ENCODE assay signal across 1 cellular context in the genomic region with DNA sequence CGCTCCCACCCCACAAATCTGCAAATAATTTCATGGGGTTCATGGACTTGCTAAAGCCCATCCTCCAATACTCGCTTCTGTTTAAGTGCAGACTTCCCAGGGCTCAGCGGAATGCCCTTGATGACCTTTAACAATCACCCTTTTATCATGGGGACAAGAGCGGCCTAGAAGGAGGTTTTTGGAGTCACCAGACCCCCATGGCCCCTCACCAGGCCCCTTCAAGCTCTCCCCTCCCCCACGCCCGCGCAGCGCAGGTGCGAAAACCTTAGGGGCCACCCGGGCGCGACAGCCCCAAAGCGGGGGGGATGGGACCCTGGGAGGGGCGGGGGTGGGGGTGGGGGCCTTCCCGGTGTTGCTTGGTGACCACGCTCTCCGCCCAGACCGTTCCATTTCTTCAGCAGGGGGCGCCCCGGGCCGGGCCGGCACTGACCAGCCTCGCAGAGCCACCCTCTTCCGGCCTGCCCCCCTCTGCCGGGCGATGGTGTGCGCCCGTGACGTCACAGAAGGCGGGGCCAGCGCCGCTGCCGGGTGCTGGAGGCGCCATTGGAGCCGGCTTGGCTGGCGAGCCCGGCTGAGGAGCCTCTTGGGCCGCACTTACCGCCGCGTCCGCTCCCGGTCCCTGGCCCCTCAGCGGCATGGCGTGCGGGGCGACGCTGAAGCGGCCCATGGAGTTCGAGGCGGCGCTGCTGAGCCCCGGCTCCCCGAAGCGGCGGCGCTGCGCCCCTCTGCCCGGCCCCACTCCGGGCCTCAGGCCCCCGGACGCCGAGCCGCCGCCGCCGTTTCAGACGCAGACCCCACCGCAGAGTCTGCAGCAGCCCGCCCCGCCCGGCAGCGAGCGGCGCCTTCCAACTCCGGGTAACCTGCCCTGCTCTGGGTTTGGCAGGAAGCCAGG.
A peak's percentile ranks its signal among the peaks of the same experiment; 100 is the strongest.
TF ChIP-seq lines count a peak whose summit lies in the region.

A gene with protein sequence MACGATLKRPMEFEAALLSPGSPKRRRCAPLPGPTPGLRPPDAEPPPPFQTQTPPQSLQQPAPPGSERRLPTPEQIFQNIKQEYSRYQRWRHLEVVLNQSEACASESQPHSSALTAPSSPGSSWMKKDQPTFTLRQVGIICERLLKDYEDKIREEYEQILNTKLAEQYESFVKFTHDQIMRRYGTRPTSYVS (plus strand): TSS at position 531 of the 892 bp plus-strand sequence. CDS start 105 bp downstream, at position 636.

TF ChIP-seq in K562, 482 proteins besides CTCF, POLR2A, EP300 and RAD21 (continued from another document and continues in another):
- TF ChIP-seq, protein P1, sequence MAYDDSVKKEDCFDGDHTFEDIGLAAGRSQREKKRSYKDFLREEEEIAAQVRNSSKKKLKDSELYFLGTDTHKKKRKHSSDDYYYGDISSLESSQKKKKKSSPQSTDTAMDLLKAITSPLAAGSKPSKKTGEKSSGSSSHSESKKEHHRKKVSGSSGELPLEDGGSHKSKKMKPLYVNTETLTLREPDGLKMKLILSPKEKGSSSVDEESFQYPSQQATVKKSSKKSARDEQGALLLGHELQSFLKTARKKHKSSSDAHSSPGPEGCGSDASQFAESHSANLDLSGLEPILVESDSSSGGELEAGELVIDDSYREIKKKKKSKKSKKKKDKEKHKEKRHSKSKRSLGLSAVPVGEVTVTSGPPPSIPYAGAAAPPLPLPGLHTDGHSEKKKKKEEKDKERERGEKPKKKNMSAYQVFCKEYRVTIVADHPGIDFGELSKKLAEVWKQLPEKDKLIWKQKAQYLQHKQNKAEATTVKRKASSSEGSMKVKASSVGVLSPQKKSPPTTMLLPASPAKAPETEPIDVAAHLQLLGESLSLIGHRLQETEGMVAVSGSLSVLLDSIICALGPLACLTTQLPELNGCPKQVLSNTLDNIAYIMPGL (CRISPR knock-in tag; IDR thresholded peaks at IDR 0.05), result peak; percentile 86; the same call in 1 of the 2 replicates
- no peak for TF ChIP-seq KLF10 (CRISPR knock-in tag; IDR thresholded peaks at IDR 0.05)
- TF ChIP-seq, protein P2, sequence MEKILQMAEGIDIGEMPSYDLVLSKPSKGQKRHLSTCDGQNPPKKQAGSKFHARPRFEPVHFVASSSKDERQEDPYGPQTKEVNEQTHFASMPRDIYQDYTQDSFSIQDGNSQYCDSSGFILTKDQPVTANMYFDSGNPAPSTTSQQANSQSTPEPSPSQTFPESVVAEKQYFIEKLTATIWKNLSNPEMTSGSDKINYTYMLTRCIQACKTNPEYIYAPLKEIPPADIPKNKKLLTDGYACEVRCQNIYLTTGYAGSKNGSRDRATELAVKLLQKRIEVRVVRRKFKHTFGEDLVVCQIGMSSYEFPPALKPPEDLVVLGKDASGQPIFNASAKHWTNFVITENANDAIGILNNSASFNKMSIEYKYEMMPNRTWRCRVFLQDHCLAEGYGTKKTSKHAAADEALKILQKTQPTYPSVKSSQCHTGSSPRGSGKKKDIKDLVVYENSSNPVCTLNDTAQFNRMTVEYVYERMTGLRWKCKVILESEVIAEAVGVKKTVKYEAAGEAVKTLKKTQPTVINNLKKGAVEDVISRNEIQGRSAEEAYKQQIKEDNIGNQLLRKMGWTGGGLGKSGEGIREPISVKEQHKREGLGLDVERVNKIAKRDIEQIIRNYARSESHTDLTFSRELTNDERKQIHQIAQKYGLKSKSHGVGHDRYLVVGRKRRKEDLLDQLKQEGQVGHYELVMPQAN (IDR thresholded peaks at IDR 0.05; ENCODE audit: borderline replicate concordance), result no peak
- TF ChIP-seq KLF13 (tag; IDR thresholded peaks at IDR 0.05; ENCODE audit: borderline replicate concordance, low read depth), result 0 out of 2 replicates have a peak, but pooled peaks have one; percentile 16
- no peak for TF ChIP-seq ZNF584 (CRISPR knock-in tag; IDR thresholded peaks at IDR 0.05; ENCODE audit: low read depth)
- TF ChIP-seq NR4A1 (CRISPR knock-in tag; IDR thresholded peaks at IDR 0.05), result no peak
- TF ChIP-seq NR4A1 (tag; IDR thresholded peaks at IDR 0.05), result peak; percentile 24; the same call in 1 of the 2 replicates
- TF ChIP-seq SRSF3 (IDR thresholded peaks at IDR 0.05; ENCODE audit: insufficient read depth, low read length), result no peak
- peak in 1 of 2 experiments; percentile 72; a peak in 2 of 4 replicates for TF ChIP-seq CSDE1 (IDR thresholded peaks at IDR 0.05)
- TF ChIP-seq, protein P3, sequence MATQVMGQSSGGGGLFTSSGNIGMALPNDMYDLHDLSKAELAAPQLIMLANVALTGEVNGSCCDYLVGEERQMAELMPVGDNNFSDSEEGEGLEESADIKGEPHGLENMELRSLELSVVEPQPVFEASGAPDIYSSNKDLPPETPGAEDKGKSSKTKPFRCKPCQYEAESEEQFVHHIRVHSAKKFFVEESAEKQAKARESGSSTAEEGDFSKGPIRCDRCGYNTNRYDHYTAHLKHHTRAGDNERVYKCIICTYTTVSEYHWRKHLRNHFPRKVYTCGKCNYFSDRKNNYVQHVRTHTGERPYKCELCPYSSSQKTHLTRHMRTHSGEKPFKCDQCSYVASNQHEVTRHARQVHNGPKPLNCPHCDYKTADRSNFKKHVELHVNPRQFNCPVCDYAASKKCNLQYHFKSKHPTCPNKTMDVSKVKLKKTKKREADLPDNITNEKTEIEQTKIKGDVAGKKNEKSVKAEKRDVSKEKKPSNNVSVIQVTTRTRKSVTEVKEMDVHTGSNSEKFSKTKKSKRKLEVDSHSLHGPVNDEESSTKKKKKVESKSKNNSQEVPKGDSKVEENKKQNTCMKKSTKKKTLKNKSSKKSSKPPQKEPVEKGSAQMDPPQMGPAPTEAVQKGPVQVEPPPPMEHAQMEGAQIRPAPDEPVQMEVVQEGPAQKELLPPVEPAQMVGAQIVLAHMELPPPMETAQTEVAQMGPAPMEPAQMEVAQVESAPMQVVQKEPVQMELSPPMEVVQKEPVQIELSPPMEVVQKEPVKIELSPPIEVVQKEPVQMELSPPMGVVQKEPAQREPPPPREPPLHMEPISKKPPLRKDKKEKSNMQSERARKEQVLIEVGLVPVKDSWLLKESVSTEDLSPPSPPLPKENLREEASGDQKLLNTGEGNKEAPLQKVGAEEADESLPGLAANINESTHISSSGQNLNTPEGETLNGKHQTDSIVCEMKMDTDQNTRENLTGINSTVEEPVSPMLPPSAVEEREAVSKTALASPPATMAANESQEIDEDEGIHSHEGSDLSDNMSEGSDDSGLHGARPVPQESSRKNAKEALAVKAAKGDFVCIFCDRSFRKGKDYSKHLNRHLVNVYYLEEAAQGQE (CRISPR knock-in tag; IDR thresholded peaks at IDR 0.05; ENCODE audit: low read depth), result peak; percentile 83
- TF ChIP-seq, protein P4, sequence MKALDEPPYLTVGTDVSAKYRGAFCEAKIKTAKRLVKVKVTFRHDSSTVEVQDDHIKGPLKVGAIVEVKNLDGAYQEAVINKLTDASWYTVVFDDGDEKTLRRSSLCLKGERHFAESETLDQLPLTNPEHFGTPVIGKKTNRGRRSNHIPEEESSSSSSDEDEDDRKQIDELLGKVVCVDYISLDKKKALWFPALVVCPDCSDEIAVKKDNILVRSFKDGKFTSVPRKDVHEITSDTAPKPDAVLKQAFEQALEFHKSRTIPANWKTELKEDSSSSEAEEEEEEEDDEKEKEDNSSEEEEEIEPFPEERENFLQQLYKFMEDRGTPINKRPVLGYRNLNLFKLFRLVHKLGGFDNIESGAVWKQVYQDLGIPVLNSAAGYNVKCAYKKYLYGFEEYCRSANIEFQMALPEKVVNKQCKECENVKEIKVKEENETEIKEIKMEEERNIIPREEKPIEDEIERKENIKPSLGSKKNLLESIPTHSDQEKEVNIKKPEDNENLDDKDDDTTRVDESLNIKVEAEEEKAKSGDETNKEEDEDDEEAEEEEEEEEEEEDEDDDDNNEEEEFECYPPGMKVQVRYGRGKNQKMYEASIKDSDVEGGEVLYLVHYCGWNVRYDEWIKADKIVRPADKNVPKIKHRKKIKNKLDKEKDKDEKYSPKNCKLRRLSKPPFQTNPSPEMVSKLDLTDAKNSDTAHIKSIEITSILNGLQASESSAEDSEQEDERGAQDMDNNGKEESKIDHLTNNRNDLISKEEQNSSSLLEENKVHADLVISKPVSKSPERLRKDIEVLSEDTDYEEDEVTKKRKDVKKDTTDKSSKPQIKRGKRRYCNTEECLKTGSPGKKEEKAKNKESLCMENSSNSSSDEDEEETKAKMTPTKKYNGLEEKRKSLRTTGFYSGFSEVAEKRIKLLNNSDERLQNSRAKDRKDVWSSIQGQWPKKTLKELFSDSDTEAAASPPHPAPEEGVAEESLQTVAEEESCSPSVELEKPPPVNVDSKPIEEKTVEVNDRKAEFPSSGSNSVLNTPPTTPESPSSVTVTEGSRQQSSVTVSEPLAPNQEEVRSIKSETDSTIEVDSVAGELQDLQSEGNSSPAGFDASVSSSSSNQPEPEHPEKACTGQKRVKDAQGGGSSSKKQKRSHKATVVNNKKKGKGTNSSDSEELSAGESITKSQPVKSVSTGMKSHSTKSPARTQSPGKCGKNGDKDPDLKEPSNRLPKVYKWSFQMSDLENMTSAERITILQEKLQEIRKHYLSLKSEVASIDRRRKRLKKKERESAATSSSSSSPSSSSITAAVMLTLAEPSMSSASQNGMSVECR (CRISPR knock-in tag; IDR thresholded peaks at IDR 0.05), result peak; percentile 80; the same call in 1 of the 2 replicates
- TF ChIP-seq PHTF2 (CRISPR knock-in tag; IDR thresholded peaks at IDR 0.05), result no peak
- peak; percentile 86 for TF ChIP-seq RB1 (IDR thresholded peaks at IDR 0.05; ENCODE audit: low read depth)
- no peak for TF ChIP-seq IFI16 (CRISPR knock-in tag; IDR thresholded peaks at IDR 0.05)
- TF ChIP-seq TAL1 (IDR thresholded peaks at IDR 0.05), result no peak
- TF ChIP-seq ZEB2 (IDR thresholded peaks at IDR 0.05), result no peak
- TF ChIP-seq NR2C2 (CRISPR knock-in tag; IDR thresholded peaks at IDR 0.05), result no peak
- TF ChIP-seq NR2C2 (tag; IDR thresholded peaks at IDR 0.05), result peak; percentile 88
- peak; percentile 70 to 78; a peak in 2 of 4 replicates for TF ChIP-seq SIN3A (IDR thresholded peaks at IDR 0.05; ENCODE audit: borderline replicate concordance in 2 of 2, control insufficient read depth in 1 of 2, low read depth in 2 of 2, low read length in 2 of 2)
- TF ChIP-seq, protein P5, sequence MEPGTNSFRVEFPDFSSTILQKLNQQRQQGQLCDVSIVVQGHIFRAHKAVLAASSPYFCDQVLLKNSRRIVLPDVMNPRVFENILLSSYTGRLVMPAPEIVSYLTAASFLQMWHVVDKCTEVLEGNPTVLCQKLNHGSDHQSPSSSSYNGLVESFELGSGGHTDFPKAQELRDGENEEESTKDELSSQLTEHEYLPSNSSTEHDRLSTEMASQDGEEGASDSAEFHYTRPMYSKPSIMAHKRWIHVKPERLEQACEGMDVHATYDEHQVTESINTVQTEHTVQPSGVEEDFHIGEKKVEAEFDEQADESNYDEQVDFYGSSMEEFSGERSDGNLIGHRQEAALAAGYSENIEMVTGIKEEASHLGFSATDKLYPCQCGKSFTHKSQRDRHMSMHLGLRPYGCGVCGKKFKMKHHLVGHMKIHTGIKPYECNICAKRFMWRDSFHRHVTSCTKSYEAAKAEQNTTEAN (CRISPR knock-in tag; IDR thresholded peaks at IDR 0.05), result no peak
- TF ChIP-seq, protein P6, sequence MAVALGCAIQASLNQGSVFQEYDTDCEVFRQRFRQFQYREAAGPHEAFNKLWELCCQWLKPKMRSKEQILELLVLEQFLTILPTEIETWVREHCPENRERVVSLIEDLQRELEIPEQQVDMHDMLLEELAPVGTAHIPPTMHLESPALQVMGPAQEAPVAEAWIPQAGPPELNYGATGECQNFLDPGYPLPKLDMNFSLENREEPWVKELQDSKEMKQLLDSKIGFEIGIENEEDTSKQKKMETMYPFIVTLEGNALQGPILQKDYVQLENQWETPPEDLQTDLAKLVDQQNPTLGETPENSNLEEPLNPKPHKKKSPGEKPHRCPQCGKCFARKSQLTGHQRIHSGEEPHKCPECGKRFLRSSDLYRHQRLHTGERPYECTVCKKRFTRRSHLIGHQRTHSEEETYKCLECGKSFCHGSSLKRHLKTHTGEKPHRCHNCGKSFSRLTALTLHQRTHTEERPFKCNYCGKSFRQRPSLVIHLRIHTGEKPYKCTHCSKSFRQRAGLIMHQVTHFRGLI (CRISPR knock-in tag; IDR thresholded peaks at IDR 0.05), result no peak
- no peak for TF ChIP-seq PURB (CRISPR knock-in tag; IDR thresholded peaks at IDR 0.05; ENCODE audit: low read depth)
- TF ChIP-seq NCOA4 (IDR thresholded peaks at IDR 0.05; ENCODE audit: partially characterized antibody), result no peak
- TF ChIP-seq RAD51 (IDR thresholded peaks at IDR 0.05; ENCODE audit: borderline replicate concordance, low read depth), result no peak
- no peak; the same call in 1 of the 2 replicates for TF ChIP-seq CHCHD3 (CRISPR knock-in tag; IDR thresholded peaks at IDR 0.05)
- TF ChIP-seq ZNF253 (CRISPR knock-in tag; conservative IDR thresholded peaks at IDR 0.05), result no peak
- no peak for TF ChIP-seq ZNF384 (IDR thresholded peaks at IDR 0.05; ENCODE audit: low read depth, low read length)
- TF ChIP-seq, protein P7, sequence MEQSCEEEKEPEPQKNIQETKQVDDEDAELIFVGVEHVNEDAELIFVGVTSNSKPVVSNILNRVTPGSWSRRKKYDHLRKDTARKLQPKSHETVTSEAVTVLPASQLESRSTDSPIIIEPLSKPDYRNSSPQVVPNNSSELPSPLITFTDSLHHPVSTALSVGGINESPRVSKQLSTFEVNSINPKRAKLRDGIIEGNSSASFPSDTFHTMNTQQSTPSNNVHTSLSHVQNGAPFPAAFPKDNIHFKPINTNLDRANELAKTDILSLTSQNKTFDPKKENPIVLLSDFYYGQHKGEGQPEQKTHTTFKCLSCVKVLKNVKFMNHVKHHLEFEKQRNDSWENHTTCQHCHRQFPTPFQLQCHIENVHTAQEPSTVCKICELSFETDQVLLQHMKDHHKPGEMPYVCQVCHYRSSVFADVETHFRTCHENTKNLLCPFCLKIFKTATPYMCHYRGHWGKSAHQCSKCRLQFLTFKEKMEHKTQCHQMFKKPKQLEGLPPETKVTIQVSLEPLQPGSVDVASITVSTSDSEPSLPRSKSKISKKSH (CRISPR knock-in tag; IDR thresholded peaks at IDR 0.05), result no peak
- no peak for TF ChIP-seq RBM17 (IDR thresholded peaks at IDR 0.05; ENCODE audit: borderline replicate concordance, low read depth, low read length)
- TF ChIP-seq, protein P8, sequence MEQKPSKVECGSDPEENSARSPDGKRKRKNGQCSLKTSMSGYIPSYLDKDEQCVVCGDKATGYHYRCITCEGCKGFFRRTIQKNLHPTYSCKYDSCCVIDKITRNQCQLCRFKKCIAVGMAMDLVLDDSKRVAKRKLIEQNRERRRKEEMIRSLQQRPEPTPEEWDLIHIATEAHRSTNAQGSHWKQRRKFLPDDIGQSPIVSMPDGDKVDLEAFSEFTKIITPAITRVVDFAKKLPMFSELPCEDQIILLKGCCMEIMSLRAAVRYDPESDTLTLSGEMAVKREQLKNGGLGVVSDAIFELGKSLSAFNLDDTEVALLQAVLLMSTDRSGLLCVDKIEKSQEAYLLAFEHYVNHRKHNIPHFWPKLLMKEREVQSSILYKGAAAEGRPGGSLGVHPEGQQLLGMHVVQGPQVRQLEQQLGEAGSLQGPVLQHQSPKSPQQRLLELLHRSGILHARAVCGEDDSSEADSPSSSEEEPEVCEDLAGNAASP (IDR thresholded peaks at IDR 0.05), result no peak
- no peak for TF ChIP-seq FOXJ2 (tag; IDR thresholded peaks at IDR 0.05)
- TF ChIP-seq, protein P9, sequence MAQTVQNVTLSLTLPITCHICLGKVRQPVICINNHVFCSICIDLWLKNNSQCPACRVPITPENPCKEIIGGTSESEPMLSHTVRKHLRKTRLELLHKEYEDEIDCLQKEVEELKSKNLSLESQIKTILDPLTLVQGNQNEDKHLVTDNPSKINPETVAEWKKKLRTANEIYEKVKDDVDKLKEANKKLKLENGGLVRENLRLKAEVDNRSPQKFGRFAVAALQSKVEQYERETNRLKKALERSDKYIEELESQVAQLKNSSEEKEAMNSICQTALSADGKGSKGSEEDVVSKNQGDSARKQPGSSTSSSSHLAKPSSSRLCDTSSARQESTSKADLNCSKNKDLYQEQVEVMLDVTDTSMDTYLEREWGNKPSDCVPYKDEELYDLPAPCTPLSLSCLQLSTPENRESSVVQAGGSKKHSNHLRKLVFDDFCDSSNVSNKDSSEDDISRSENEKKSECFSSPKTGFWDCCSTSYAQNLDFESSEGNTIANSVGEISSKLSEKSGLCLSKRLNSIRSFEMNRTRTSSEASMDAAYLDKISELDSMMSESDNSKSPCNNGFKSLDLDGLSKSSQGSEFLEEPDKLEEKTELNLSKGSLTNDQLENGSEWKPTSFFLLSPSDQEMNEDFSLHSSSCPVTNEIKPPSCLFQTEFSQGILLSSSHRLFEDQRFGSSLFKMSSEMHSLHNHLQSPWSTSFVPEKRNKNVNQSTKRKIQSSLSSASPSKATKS (CRISPR knock-in tag; IDR thresholded peaks at IDR 0.05), result no peak
